In genomic region chr6:35476004-35476403, GRCh38 we compare ENCODE assay signal across 1 cellular context.
TF ChIP-seq lines count a peak whose summit lies in the region.

No MANE protein-coding gene starts in this region.

TF ChIP-seq in IMR-90, 13 proteins besides CTCF, POLR2A, EP300 and RAD21:
- TF ChIP-seq ELK1 (IDR thresholded peaks at IDR 0.05; ENCODE audit: borderline replicate concordance, low read depth, low read length) (no peak), MAZ (IDR thresholded peaks at IDR 0.05; ENCODE audit: borderline replicate concordance, low read depth, low read length) (no peak), NFE2L2 (IDR thresholded peaks at IDR 0.05; ENCODE audit: low read depth, low read length) (no peak), SMC3 (IDR thresholded peaks at IDR 0.05; ENCODE audit: low read depth, low read length) (no peak), FOS (IDR thresholded peaks at IDR 0.05; ENCODE audit: low read depth, low read length) (no peak), MAFK (IDR thresholded peaks at IDR 0.05; ENCODE audit: low read depth, low read length) (no peak), RFX5 (IDR thresholded peaks at IDR 0.05; ENCODE audit: low read depth, low read length) (no peak), BHLHE40 (IDR thresholded peaks at IDR 0.05; ENCODE audit: low read depth, low read length) (no peak), MXI1 (IDR thresholded peaks at IDR 0.05; ENCODE audit: borderline replicate concordance, low read depth, low read length) (no peak), USF2 (IDR thresholded peaks at IDR 0.05; ENCODE audit: low read depth, low read length) (no peak), CHD1 (IDR thresholded peaks at IDR 0.05; ENCODE audit: low read depth, low read length) (no peak), CEBPB (IDR thresholded peaks at IDR 0.05; ENCODE audit: low read depth, low read length) (no peak), RCOR1 (IDR thresholded peaks at IDR 0.05; ENCODE audit: insufficient replicate concordance, low read length) (no peak)
